In genomic region chr1:92483442-92484170, GRCh38 we compare ENCODE assay signal across 8 cellular contexts. TPM values are rescaled to one million over a fixed set of nuclear protein-coding genes. Genes with fewer than 3 reads are reported as not detected.
DNase-seq lines count a peak whose midpoint lies in the region; ATAC-seq and TF ChIP-seq lines count a peak whose summit lies in the region.

No MANE protein-coding gene starts in this region.

- no peaks in the 10 kb centered on the region; the same call in 1 of the 2 replicates for H3K27me3 ChIP-seq in Caco-2 (replicated peaks; ENCODE audit: control insufficient read depth, insufficient read depth, low read length)
- no peaks in the 10 kb centered on the region for H3K27me3 ChIP-seq in SJCRH30
- H3K27me3 ChIP-seq in muscle layer of colon (ENCODE audit: control insufficient read depth in 1 of 2, insufficient read depth in 2 of 2, low read length in 2 of 2): peaks cover 50 to 74% of the 10 kb centered on the region in 2 donors
- H3K27me3 ChIP-seq in subcutaneous abdominal adipose tissue (ENCODE audit: control insufficient read depth in 5 of 5, insufficient read depth in 4 of 5, low read length in 5 of 5): peaks cover 33 to 70% (median 53%) of the 10 kb centered on the region in 5 donors

- ATAC-seq in HG03064 (IDR thresholded peaks at IDR 0.05; ENCODE audit: low read depth, unreplicated experiment) (peak; percentile 21), HG02763 (IDR thresholded peaks at IDR 0.05; ENCODE audit: unreplicated experiment) (no peak)
- peak; percentile 18 for ATAC-seq in activated naive CD8-positive, alpha-beta T cell treated with anti-CD3 and anti-CD28 coated beads, Interleukin-2, amount 50 U/mL, for 24 hours

- BruUV-seq in Caco-2 (replicated peaks; lab: Mats Ljungman, UMichigan): no TSS peak

- POLR2A ChIA-PET in Caco-2 (lab: Charles Lee): no interaction called here

- no peaks in the 10 kb centered on the region for H3K4me1 ChIP-seq in Caco-2
- H3K4me1 ChIP-seq in SJCRH30: no peaks in the 10 kb centered on the region
- peaks cover 41% of the 10 kb centered on the region for H3K4me1 ChIP-seq in muscle layer of colon (ENCODE audit: insufficient read depth, low read length)
- peaks cover 2 to 66% (median 59%) of the 10 kb centered on the region in 5 donors for H3K4me1 ChIP-seq in subcutaneous abdominal adipose tissue (ENCODE audit: control insufficient read depth in 5 of 5, insufficient read depth in 5 of 5, low read length in 5 of 5)

- TF ChIP-seq CTCF in Caco-2 (IDR thresholded peaks at IDR 0.05; ENCODE audit: insufficient read depth in 1 of 2, low read depth in 1 of 2, low read length in 1 of 2, severe bottlenecking in 1 of 2, unreplicated experiment in 1 of 2): no peak

- no peaks in the 10 kb centered on the region for H3K36me3 Mint-ChIP-seq in Caco-2 (ENCODE audit: insufficient read depth, unreplicated experiment)
- peaks cover 47% of the 10 kb centered on the region for H3K36me3 Mint-ChIP-seq in activated naive CD8-positive, alpha-beta T cell treated with anti-CD3 and anti-CD28 coated beads, Interleukin-2, amount 50 U/mL, for 24 hours (ENCODE audit: low read depth)

- H3K9me3 ChIP-seq in Caco-2 (no peaks in the 10 kb centered on the region), SJCRH30 (replicated peaks) (no peaks in the 10 kb centered on the region), muscle layer of colon (ENCODE audit: low read length) (no peaks in the 10 kb centered on the region), subcutaneous abdominal adipose tissue (ENCODE audit: control insufficient read depth in 5 of 5, low read length in 5 of 5) (no peaks in the 10 kb centered on the region)

- H3K4me3 ChIP-seq in Caco-2 (ENCODE audit: low read depth, low read length) (peak overlapping the region; percentile 50), SJCRH30 (peak overlapping the region; percentile 73), muscle layer of colon (ENCODE audit: low read depth in 1 of 2, low read length in 2 of 2) (peak overlapping the region; percentile 9 to 50), subcutaneous abdominal adipose tissue (ENCODE audit: low read depth in 1 of 5, low read length in 5 of 5) (peak overlapping the region in 4 of 5 donors; percentile 61 to 73 (median 64))

- H3K27ac ChIP-seq in SJCRH30 (no peak overlapping the region), muscle layer of colon (ENCODE audit: low read depth, low read length) (no peak overlapping the region), subcutaneous abdominal adipose tissue (ENCODE audit: low read depth, low read length) (no peak overlapping the region), caudate nucleus (ENCODE audit: low read depth, low read length) (no peak overlapping the region)

- H3K9ac ChIP-seq in muscle layer of colon (ENCODE audit: low read length) (no peak overlapping the region), subcutaneous abdominal adipose tissue (ENCODE audit: low read length in 5 of 5) (peak overlapping the region in 1 of 5 donors; percentile 17)

- intact Hi-C loops in Caco-2 (cut with micrococcal nuclease; ENCODE audit: unreplicated experiment): loop anchor here (5.0 to 10.0 kb wide), 3 partner anchors 41 to 169 kb away; no protein-coding TSS in a partner anchor

- peak overlapping the region; percentile 91 for H3K4me3 Mint-ChIP-seq in Caco-2 (ENCODE audit: unreplicated experiment)
- H3K4me3 Mint-ChIP-seq in activated naive CD8-positive, alpha-beta T cell treated with anti-CD3 and anti-CD28 coated beads, Interleukin-2, amount 50 U/mL, for 24 hours: peak overlapping the region; percentile 96

- no peak overlapping the region for H3K27ac Mint-ChIP-seq in Caco-2 (ENCODE audit: unreplicated experiment)
- peak overlapping the region; percentile 94 for H3K27ac Mint-ChIP-seq in activated naive CD8-positive, alpha-beta T cell treated with anti-CD3 and anti-CD28 coated beads, Interleukin-2, amount 50 U/mL, for 24 hours

- H3K9me3 Mint-ChIP-seq in Caco-2 (ENCODE audit: unreplicated experiment): no peaks in the 10 kb centered on the region
- no peaks in the 10 kb centered on the region for H3K9me3 Mint-ChIP-seq in activated naive CD8-positive, alpha-beta T cell treated with anti-CD3 and anti-CD28 coated beads, Interleukin-2, amount 50 U/mL, for 24 hours

- H3K4me1 Mint-ChIP-seq in Caco-2 (ENCODE audit: low read depth, unreplicated experiment): no peaks in the 10 kb centered on the region
- peaks cover 45% of the 10 kb centered on the region for H3K4me1 Mint-ChIP-seq in activated naive CD8-positive, alpha-beta T cell treated with anti-CD3 and anti-CD28 coated beads, Interleukin-2, amount 50 U/mL, for 24 hours

- no peaks in the 10 kb centered on the region for H3K27me3 Mint-ChIP-seq in Caco-2 (ENCODE audit: insufficient read depth, unreplicated experiment)
- H3K27me3 Mint-ChIP-seq in activated naive CD8-positive, alpha-beta T cell treated with anti-CD3 and anti-CD28 coated beads, Interleukin-2, amount 50 U/mL, for 24 hours: no peaks in the 10 kb centered on the region

- no peaks in the 10 kb centered on the region; the same call in 1 of the 2 replicates for H3K36me3 ChIP-seq in Caco-2 (ENCODE audit: control insufficient read depth, insufficient read depth, low read length)
- no peaks in the 10 kb centered on the region for H3K36me3 ChIP-seq in SJCRH30
- H3K36me3 ChIP-seq in muscle layer of colon (ENCODE audit: insufficient read depth, low read length): no peaks in the 10 kb centered on the region
- no peaks in the 10 kb centered on the region for H3K36me3 ChIP-seq in subcutaneous abdominal adipose tissue (ENCODE audit: control insufficient read depth in 5 of 5, insufficient read depth in 5 of 5, low read length in 5 of 5)

- CTCF ChIA-PET in Caco-2 (lab: Charles Lee): interaction anchor here (0.6 to 0.7 kb wide), 2 partner anchors 15 to 113 kb away, joined by 4 to 9 read pairs; no protein-coding TSS in a partner anchor

- DNase-seq in Caco-2: peak in 1 of 2 experiments; percentile 48
- DNase-seq in SJCRH30: peak; percentile 71 to 73
- DNase-seq in activated naive CD8-positive, alpha-beta T cell treated with anti-CD3 and anti-CD28 coated beads, Interleukin-2, amount 50 U/mL, for 24 hours: peak; percentile 79
- DNase-seq in caudate nucleus (lab: John Stamatoyannopoulos, UW): no peak

RNA-seq across cellular contexts. Expression of gene GFI1, which starts 3.1 kb away (rescaled TPM):
- total RNA-seq in Caco-2 (2022): 0.93 and 1.8 TPM in 2 replicates
- 3.2 TPM in 2 replicates for total RNA-seq in SJCRH30 (2014; rRNA removed; shearing (Covaris generic))

Comparison
In these comparisons a context has a peak if more than half of its experiments do, and no peak if none do; other contexts are left out.
1. DNase-seq: peak in SJCRH30 (2 of 2) and activated naive CD8-positive, alpha-beta T cell treated with anti-CD3 and anti-CD28 coated beads, Interleukin-2, amount 50 U/mL, for 24 hours (single experiment); none in caudate nucleus (0 of 61).
2. Peak in every context shown above with its lines, with median percentiles within 50 percentile points of each other: H3K4me3 ChIP-seq.